In genomic region chr11:133710681-133711240, GRCh38 we compare ENCODE assay signal across 23 cellular contexts.
"Had no signal": no experiment of that assay in that cellular context is flagged by ENCODE, and none has a peak within 500 bp of the region (broad histone marks: within the 10 kb centered on the region; RNA-seq: fewer than 3 reads in every experiment).

No MANE protein-coding gene starts in this region.

- H3K27ac ChIP-seq: left lung, psoas muscle, spleen, thoracic aorta, transverse colon had no signal

- H3K36me3 Mint-ChIP-seq: naive B cell; stimulated activated naive B cell treated with anti-CD40 and anti-IgM and Interleukin-4, amounts not matched to agents 10 μg/mL and 1 μg/mL and 100 μg/mL, for 72 hours had no signal

- H3K27me3 Mint-ChIP-seq: stimulated activated naive B cell treated with anti-CD40 and anti-IgM and Interleukin-4, amounts not matched to agents 10 μg/mL and 1 μg/mL and 100 μg/mL, for 72 hours had no signal

- H3K9me3 Mint-ChIP-seq: nephron; stimulated activated naive B cell treated with anti-CD40 and anti-IgM and Interleukin-4, amounts not matched to agents 10 μg/mL and 1 μg/mL and 100 μg/mL, for 72 hours; stimulated activated naive CD8-positive, alpha-beta T cell treated with anti-CD3 and anti-CD28 coated beads, Interleukin-15, amount 100 ng/mL, for 72 hours had no signal

- H3K36me3 ChIP-seq: left lung, spleen, thoracic aorta, transverse colon had no signal

- H3K27ac Mint-ChIP-seq: naive B cell; nephron; stimulated activated naive B cell treated with anti-CD40 and anti-IgM and Interleukin-4, amounts not matched to agents 10 μg/mL and 1 μg/mL and 100 μg/mL, for 72 hours; stimulated activated naive CD8-positive, alpha-beta T cell treated with anti-CD3 and anti-CD28 coated beads, Interleukin-15, amount 100 ng/mL, for 72 hours had no signal

- DNase-seq: cerebellar nuclear complex; effector CD8-positive, alpha-beta T cell; foreskin melanocyte; head of caudate nucleus; hypothalamus; left lung; mesenchymal stem cell; naive B cell; occipital lobe; psoas muscle; retina; spleen; stimulated activated CD4-positive, alpha-beta T cell treated with anti-CD3 and anti-CD28 coated beads, Interleukin-15, amount 100 ng/mL, for 24 hours; stimulated activated CD4-positive, alpha-beta T cell treated with anti-CD3 and anti-CD28 coated beads, Interleukin-1b, Interleukin-23, amount 100 ng/mL, for 48 hours; stimulated activated CD4-positive, alpha-beta T cell treated with anti-CD3 and anti-CD28 coated beads, Interleukin-4, amount 100 ng/mL, for 4 hours; stimulated activated naive B cell treated with anti-CD40 and anti-IgM and Interleukin-4, amounts not matched to agents 10 μg/mL and 1 μg/mL and 100 μg/mL, for 72 hours; stimulated activated naive CD8-positive, alpha-beta T cell treated with anti-CD3 and anti-CD28 coated beads, Interleukin-15, amount 100 ng/mL, for 72 hours; substantia nigra; transverse colon had no signal

- H3K4me1 ChIP-seq: left lung, psoas muscle, spleen, transverse colon had no signal

- ATAC-seq: left lung; psoas muscle; sciatic nerve; stimulated activated naive B cell treated with anti-CD40 and anti-IgM and Interleukin-4, amounts not matched to agents 10 μg/mL and 1 μg/mL and 100 μg/mL, for 72 hours; stimulated activated naive CD8-positive, alpha-beta T cell treated with anti-CD3 and anti-CD28 coated beads, Interleukin-15, amount 100 ng/mL, for 72 hours had no signal

- H3K4me3 ChIP-seq: left lung, lung, psoas muscle, spleen, thoracic aorta, transverse colon had no signal

- H3K4me3 Mint-ChIP-seq: naive B cell; nephron; stimulated activated naive B cell treated with anti-CD40 and anti-IgM and Interleukin-4, amounts not matched to agents 10 μg/mL and 1 μg/mL and 100 μg/mL, for 72 hours; stimulated activated naive CD8-positive, alpha-beta T cell treated with anti-CD3 and anti-CD28 coated beads, Interleukin-15, amount 100 ng/mL, for 72 hours had no signal

- H3K27me3 ChIP-seq: spleen, transverse colon had no signal

- H3K9me3 ChIP-seq: left lung, psoas muscle, thoracic aorta, transverse colon had no signal

- H3K4me1 Mint-ChIP-seq: naive B cell; nephron; stimulated activated naive B cell treated with anti-CD40 and anti-IgM and Interleukin-4, amounts not matched to agents 10 μg/mL and 1 μg/mL and 100 μg/mL, for 72 hours; stimulated activated naive CD8-positive, alpha-beta T cell treated with anti-CD3 and anti-CD28 coated beads, Interleukin-15, amount 100 ng/mL, for 72 hours had no signal
